ENCODE assay signal across 10 cellular contexts in genomic region chr15:60006808-60007346, GRCh38. TPM values are rescaled to one million over a fixed set of nuclear protein-coding genes. Genes with fewer than 3 reads are reported as not detected.
DNase-seq lines count a peak whose midpoint lies in the region; ATAC-seq, FAIRE-seq and TF ChIP-seq lines count a peak whose summit lies in the region.
"Had no signal": no experiment of that assay in that cellular context is flagged by ENCODE, and none has a peak within 500 bp of the region (broad histone marks: within the 10 kb centered on the region; RNA-seq: fewer than 3 reads in every experiment).

No MANE protein-coding gene starts in this region.

- H3K4me3 Mint-ChIP-seq in activated T-cell treated with anti-CD3 and anti-CD28 coated beads, Interleukin-2, amount 50 U/mL, for 4 hours = peak overlapping the region; percentile 87
- peak overlapping the region; percentile 92 for H3K4me3 Mint-ChIP-seq in activated T-helper 1 cell treated with anti-CD3 and anti-CD28 coated beads, Interleukin-12 subunit alpha, Interleukin-12 subunit beta, Interleukin-2, Interleukin-4 antibody, amounts not matched to agents 30 ng/mL and 10 ng/mL and 1 ng/mL, durations not matched to agents 14 hours and 24 hours and 36 hours

- DNase-seq in activated T-cell treated with anti-CD3 and anti-CD28 coated beads, Interleukin-2, amount 50 U/mL, for 4 hours = no peak
- DNase-seq in activated T-cell treated with anti-CD3 and anti-CD28 coated beads, Interleukin-2, amount 50 U/mL, for 48 hours = no peak
- DNase-seq in activated T-helper 1 cell treated with anti-CD3 and anti-CD28 coated beads, Interleukin-12 subunit alpha, Interleukin-12 subunit beta, Interleukin-2, Interleukin-4 antibody, amounts not matched to agents 30 ng/mL and 10 ng/mL and 1 ng/mL, durations not matched to agents 14 hours and 24 hours and 36 hours (ENCODE audit: low spot score) = no peak
- no peak for DNase-seq in kidney
- no peak for DNase-seq in GF-D8 (lab: John Stamatoyannopoulos, UW)
- DNase-seq: NCI-H2171 treated with DMSO at 0.1 percent for 48 hours had no signal

- intact Hi-C loops in activated T-helper 1 cell treated with anti-CD3 and anti-CD28 coated beads, Interleukin-12 subunit alpha, Interleukin-12 subunit beta, Interleukin-2, Interleukin-4 antibody, amounts not matched to agents 30 ng/mL and 10 ng/mL and 1 ng/mL, durations not matched to agents 14 hours and 24 hours and 36 hours (cut with micrococcal nuclease) = loop anchor here (1.0 kb wide), 7 partner anchors 10 to 172 kb away; no protein-coding TSS in a partner anchor
- intact Hi-C loops in kidney (cut with DNase I) = no loop called here

- FAIRE-seq in kidney (lab: Jason Lieb, UNC) = no peak

- ATAC-seq in activated T-cell treated with anti-CD3 and anti-CD28 coated beads, Interleukin-2, amount 50 U/mL, for 4 hours = no peak
- no peak for ATAC-seq in HG02798 (IDR thresholded peaks at IDR 0.05; ENCODE audit: poor library complexity, unreplicated experiment)
- no peak for ATAC-seq in esophagus mucosa

- H3K27me3 ChIP-seq in thymus (ENCODE audit: control insufficient read depth, insufficient read depth) = peaks cover 83% of the 10 kb centered on the region

- H3K36me3 ChIP-seq in kidney (ENCODE audit: control insufficient read depth in 1 of 2, insufficient read depth in 2 of 2, low read length in 2 of 2) = no peaks in the 10 kb centered on the region
- H3K36me3 ChIP-seq in thymus (ENCODE audit: control insufficient read depth, insufficient read depth) = no peaks in the 10 kb centered on the region

- H3K9me3 ChIP-seq in kidney (ENCODE audit: control insufficient read depth in 1 of 2, low read length in 2 of 2) (no peaks in the 10 kb centered on the region), thymus (ENCODE audit: control insufficient read depth) (peaks cover under 1% of the 10 kb centered on the region)

- H3K27me3 Mint-ChIP-seq in activated T-cell treated with anti-CD3 and anti-CD28 coated beads, Interleukin-2, amount 50 U/mL, for 4 hours (ENCODE audit: low read depth) = peaks cover 90% of the 10 kb centered on the region
- H3K27me3 Mint-ChIP-seq in activated T-helper 1 cell treated with anti-CD3 and anti-CD28 coated beads, Interleukin-12 subunit alpha, Interleukin-12 subunit beta, Interleukin-2, Interleukin-4 antibody, amounts not matched to agents 30 ng/mL and 10 ng/mL and 1 ng/mL, durations not matched to agents 14 hours and 24 hours and 36 hours (ENCODE audit: insufficient read depth) = peaks cover 73% of the 10 kb centered on the region

- peak overlapping the region; percentile 38 to 57 for H3K4me3 ChIP-seq in kidney (ENCODE audit: low read length in 2 of 2)
- H3K4me3 ChIP-seq in thymus (ENCODE audit: low read length) = peak overlapping the region; percentile 46

- 25% methylated on average over 6 of the region's 6 CpGs for WGBS in thymus

- peaks cover 2% of the 10 kb centered on the region for H3K36me3 Mint-ChIP-seq in activated T-cell treated with anti-CD3 and anti-CD28 coated beads, Interleukin-2, amount 50 U/mL, for 4 hours (ENCODE audit: insufficient read depth)
- peaks cover 1% of the 10 kb centered on the region for H3K36me3 Mint-ChIP-seq in activated T-helper 1 cell treated with anti-CD3 and anti-CD28 coated beads, Interleukin-12 subunit alpha, Interleukin-12 subunit beta, Interleukin-2, Interleukin-4 antibody, amounts not matched to agents 30 ng/mL and 10 ng/mL and 1 ng/mL, durations not matched to agents 14 hours and 24 hours and 36 hours (ENCODE audit: low read depth)

- no peak overlapping the region for H3K9ac ChIP-seq in kidney (ENCODE audit: low read length in 2 of 2)

- no peak overlapping the region for H3K27ac ChIP-seq in kidney (ENCODE audit: low read depth in 2 of 2, low read length in 2 of 2)
- H3K27ac ChIP-seq in thymus (ENCODE audit: low read depth) = no peak overlapping the region

- H3K4me1 ChIP-seq in kidney (ENCODE audit: control insufficient read depth in 1 of 2, insufficient read depth in 1 of 2, low read depth in 1 of 2, low read length in 2 of 2) = peaks cover 0 to 14% of the 10 kb centered on the region in 2 donors
- H3K4me1 ChIP-seq in thymus (ENCODE audit: control insufficient read depth, insufficient read depth, low read length) = peaks cover 23% of the 10 kb centered on the region

- H3K4me1 Mint-ChIP-seq in activated T-cell treated with anti-CD3 and anti-CD28 coated beads, Interleukin-2, amount 50 U/mL, for 4 hours (ENCODE audit: low read depth) = peaks cover 34% of the 10 kb centered on the region
- H3K4me1 Mint-ChIP-seq in activated T-helper 1 cell treated with anti-CD3 and anti-CD28 coated beads, Interleukin-12 subunit alpha, Interleukin-12 subunit beta, Interleukin-2, Interleukin-4 antibody, amounts not matched to agents 30 ng/mL and 10 ng/mL and 1 ng/mL, durations not matched to agents 14 hours and 24 hours and 36 hours (ENCODE audit: low read depth) = peaks cover 58% of the 10 kb centered on the region

- H3K9me3 Mint-ChIP-seq in activated T-cell treated with anti-CD3 and anti-CD28 coated beads, Interleukin-2, amount 50 U/mL, for 4 hours = peaks cover 9% of the 10 kb centered on the region
- H3K9me3 Mint-ChIP-seq in activated T-helper 1 cell treated with anti-CD3 and anti-CD28 coated beads, Interleukin-12 subunit alpha, Interleukin-12 subunit beta, Interleukin-2, Interleukin-4 antibody, amounts not matched to agents 30 ng/mL and 10 ng/mL and 1 ng/mL, durations not matched to agents 14 hours and 24 hours and 36 hours = no peaks in the 10 kb centered on the region

- peak overlapping the region; percentile 93 for H3K27ac Mint-ChIP-seq in activated T-helper 1 cell treated with anti-CD3 and anti-CD28 coated beads, Interleukin-12 subunit alpha, Interleukin-12 subunit beta, Interleukin-2, Interleukin-4 antibody, amounts not matched to agents 30 ng/mL and 10 ng/mL and 1 ng/mL, durations not matched to agents 14 hours and 24 hours and 36 hours

- TF ChIP-seq CTCF in kidney (IDR thresholded peaks at IDR 0.05; ENCODE audit: borderline replicate concordance, extremely low read depth, insufficient read depth) = no peak

RNA-seq across cellular contexts. Expression of gene FOXB1, which starts 2.8 kb away (rescaled TPM):
- under 1 TPM; 0.26 to 0.46 (median 0.27) TPM for total RNA-seq in activated T-cell treated with anti-CD3 and anti-CD28 coated beads, Interleukin-2, amount 50 U/mL, for 4 hours
- total RNA-seq in activated T-helper 1 cell treated with anti-CD3 and anti-CD28 coated beads, Interleukin-12 subunit alpha, Interleukin-12 subunit beta, Interleukin-2, Interleukin-4 antibody, amounts not matched to agents 30 ng/mL and 10 ng/mL and 1 ng/mL, durations not matched to agents 14 hours and 24 hours and 36 hours = 1.2 and 1.3 TPM in 2 replicates
- total RNA-seq in kidney = not detected
- polyA plus RNA-seq in kidney (ENCODE audit: insufficient read depth, low read depth, low replicate concordance) = not detected
- polyA plus RNA-seq in thymus = 0.16 TPM
- not detected for total RNA-seq in esophagus mucosa
- total RNA-seq: mesenteric fat pad had no signal
